In genomic region chr13:94959616-94960015, GRCh38 we compare ENCODE assay signal across 20 cellular contexts.
"Had no signal": no experiment of that assay in that cellular context is flagged by ENCODE, and none has a peak within 500 bp of the region (broad histone marks: within the 10 kb centered on the region; RNA-seq: fewer than 3 reads in every experiment).

No MANE protein-coding gene starts in this region.

- DNase-seq: esophagus squamous epithelium; foreskin fibroblast; mucosa of descending colon; naive thymus-derived CD8-positive, alpha-beta T cell; occipital lobe; pancreas; psoas muscle; sigmoid colon; stimulated activated CD4-positive, alpha-beta T cell treated with anti-CD3 and anti-CD28 coated beads, Interleukin-2, amount 100 ng/mL, for 24 hours; stimulated activated CD4-positive, alpha-beta T cell treated with anti-CD3 and anti-CD28 coated beads, Interleukin-4, amount 100 ng/mL, for 4 hours; stimulated activated naive B cell treated with anti-CD40 and anti-IgM and Interleukin-4, amounts not matched to agents 10 μg/mL and 1 μg/mL and 100 μg/mL, for 72 hours; stimulated activated naive CD8-positive, alpha-beta T cell treated with anti-CD3 and anti-CD28 coated beads, Interleukin-15, amount 100 ng/mL, for 72 hours; testis; upper lobe of right lung had no signal

- H3K27me3 ChIP-seq: testis had no signal

- H3K36me3 ChIP-seq: esophagus squamous epithelium, gastroesophageal sphincter, pancreas, sigmoid colon, tibial nerve, upper lobe of right lung had no signal

- H3K9me3 ChIP-seq: esophagus squamous epithelium, gastroesophageal sphincter, mucosa of descending colon, pancreas, psoas muscle, sigmoid colon, testis, tibial nerve, upper lobe of right lung had no signal

- H3K4me3 ChIP-seq: esophagus squamous epithelium, gastroesophageal sphincter, hepatocyte, mucosa of descending colon, pancreas, psoas muscle, sigmoid colon, skin epidermis, testis, tibial nerve, upper lobe of right lung had no signal

- H3K27ac ChIP-seq: esophagus squamous epithelium, gastroesophageal sphincter, hepatocyte, pancreas, psoas muscle, sigmoid colon, skin epidermis, testis, tibial nerve, upper lobe of right lung had no signal

- H2AFZ ChIP-seq: hepatocyte had no signal

- H3K36me3 Mint-ChIP-seq: stimulated activated naive B cell treated with anti-CD40 and anti-IgM and Interleukin-4, amounts not matched to agents 10 μg/mL and 1 μg/mL and 100 μg/mL, for 72 hours had no signal

- H3K9me3 Mint-ChIP-seq: central memory CD8-positive, alpha-beta T cell; dendritic cell treated with granulocyte-macrophage colony-stimulating factor and Interleukin-4, amounts not matched to agents 40 ng/mL and 50 ng/mL, for 4 days; stimulated activated naive B cell treated with anti-CD40 and anti-IgM and Interleukin-4, amounts not matched to agents 10 μg/mL and 1 μg/mL and 100 μg/mL, for 72 hours; stimulated activated naive CD8-positive, alpha-beta T cell treated with anti-CD3 and anti-CD28 coated beads, Interleukin-15, amount 100 ng/mL, for 72 hours had no signal

- H3K4me1 Mint-ChIP-seq: central memory CD8-positive, alpha-beta T cell; naive thymus-derived CD8-positive, alpha-beta T cell; stimulated activated naive B cell treated with anti-CD40 and anti-IgM and Interleukin-4, amounts not matched to agents 10 μg/mL and 1 μg/mL and 100 μg/mL, for 72 hours; stimulated activated naive CD8-positive, alpha-beta T cell treated with anti-CD3 and anti-CD28 coated beads, Interleukin-15, amount 100 ng/mL, for 72 hours had no signal

- H3K4me3 Mint-ChIP-seq: central memory CD8-positive, alpha-beta T cell; dendritic cell treated with granulocyte-macrophage colony-stimulating factor and Interleukin-4, amounts not matched to agents 40 ng/mL and 50 ng/mL, for 4 days; naive thymus-derived CD8-positive, alpha-beta T cell; stimulated activated naive B cell treated with anti-CD40 and anti-IgM and Interleukin-4, amounts not matched to agents 10 μg/mL and 1 μg/mL and 100 μg/mL, for 72 hours; stimulated activated naive CD8-positive, alpha-beta T cell treated with anti-CD3 and anti-CD28 coated beads, Interleukin-15, amount 100 ng/mL, for 72 hours had no signal

- H3K27ac Mint-ChIP-seq: dendritic cell treated with granulocyte-macrophage colony-stimulating factor and Interleukin-4, amounts not matched to agents 40 ng/mL and 50 ng/mL, for 4 days; naive thymus-derived CD8-positive, alpha-beta T cell; stimulated activated naive B cell treated with anti-CD40 and anti-IgM and Interleukin-4, amounts not matched to agents 10 μg/mL and 1 μg/mL and 100 μg/mL, for 72 hours; stimulated activated naive CD8-positive, alpha-beta T cell treated with anti-CD3 and anti-CD28 coated beads, Interleukin-15, amount 100 ng/mL, for 72 hours had no signal

- H3K4me1 ChIP-seq: esophagus squamous epithelium, gastroesophageal sphincter, pancreas, psoas muscle, sigmoid colon, testis, tibial nerve, upper lobe of right lung had no signal
